In the genomic region with DNA sequence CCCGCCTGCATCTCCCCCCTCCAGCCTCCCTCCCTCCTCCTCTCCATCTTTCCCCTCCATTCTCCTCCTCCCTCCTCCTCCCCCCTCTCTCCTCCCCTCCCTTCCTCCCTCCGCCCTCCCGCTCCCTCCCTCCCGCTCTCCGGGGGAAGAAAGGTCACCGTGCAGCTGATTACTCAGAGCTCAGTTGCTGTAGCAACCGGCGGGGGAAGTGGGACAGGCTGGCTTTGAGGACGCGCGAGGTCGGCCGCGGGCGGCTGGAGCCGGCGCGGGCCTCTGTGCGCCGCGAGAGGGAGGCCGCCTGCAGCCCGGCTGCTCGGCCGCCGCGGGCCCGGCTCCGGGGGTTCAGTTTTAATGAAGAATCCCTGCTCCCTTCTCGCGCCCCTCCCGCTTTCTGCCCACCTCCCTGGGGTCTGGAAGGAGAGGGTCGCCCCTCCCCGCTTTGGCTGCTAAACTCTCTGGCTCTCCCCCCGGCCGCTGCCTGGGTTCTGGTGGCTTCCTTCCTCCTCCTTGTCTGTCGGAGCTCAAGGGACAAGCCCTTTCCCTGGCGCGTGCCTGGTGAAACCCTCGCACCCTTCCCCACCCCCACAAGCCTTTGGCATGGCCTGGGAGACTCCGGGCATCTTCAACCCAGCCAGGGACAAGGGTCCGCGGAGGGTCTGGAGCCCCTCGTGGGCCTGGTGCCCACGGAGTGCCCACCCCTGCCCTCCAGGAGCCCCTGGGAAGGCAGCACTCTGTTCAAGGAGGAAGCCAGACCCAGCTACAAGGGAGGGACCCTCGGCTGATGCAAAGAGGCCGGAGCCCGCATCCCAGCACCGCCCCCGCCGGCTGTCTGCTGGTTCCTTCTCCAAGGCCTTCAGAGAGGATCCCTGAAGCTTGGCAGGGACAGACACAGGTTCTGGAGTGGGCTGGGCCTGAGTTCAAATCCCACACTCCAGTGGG, we compare ENCODE assay signal across 8 cellular contexts.
DNase-seq lines count a peak whose midpoint lies in the region; ATAC-seq and TF ChIP-seq lines count a peak whose summit lies in the region.

No MANE protein-coding gene starts in this region.

- peak overlapping the region; percentile 95 to 96 for H3K27ac ChIP-seq in liver (ENCODE audit: low read depth in 1 of 2, low read length in 2 of 2)

- no peaks in the 10 kb centered on the region for H3K9me3 Mint-ChIP-seq in activated CD4-positive, alpha-beta memory T cell treated with anti-CD3 and anti-CD28 coated beads for 36 hours

- intact Hi-C loops in activated CD4-positive, alpha-beta memory T cell treated with anti-CD3 and anti-CD28 coated beads for 36 hours (cut with micrococcal nuclease): loop anchor here (2.0 kb wide), 1 partner anchor 48 kb away; no protein-coding TSS in a partner anchor

- H3K27me3 ChIP-seq in liver (ENCODE audit: control insufficient read depth in 4 of 4, insufficient read depth in 4 of 4, low read length in 3 of 4): no peaks in the 10 kb centered on the region

- peak; percentile 10 to 37 for TF ChIP-seq RAD21 in liver (IDR thresholded peaks at IDR 0.05)

- DNase-seq in 8988T (peak; percentile 94), NCI-H69 (lab: John Stamatoyannopoulos, UW) (peak; percentile 100), dermis microvascular lymphatic vessel endothelial cell (ENCODE audit: low read depth in 2 of 2) (peak; percentile 95 to 98)
- DNase-seq in activated CD4-positive, alpha-beta memory T cell treated with anti-CD3 and anti-CD28 coated beads for 36 hours: peak; percentile 95
- DNase-seq in stimulated activated CD4-positive, alpha-beta T cell treated with anti-CD3 and anti-CD28 coated beads, Interleukin-2, amount 100 ng/mL, for 4 hours (ENCODE audit: low read depth): peak; percentile 89

- WGBS in liver: 11% methylated on average over 51 of the region's 51 CpGs

- H3K4me3 ChIP-seq in liver (ENCODE audit: low read depth in 1 of 3, low read length in 3 of 3): peak overlapping the region; percentile 31 to 53 (median 41)

- POLR2A ChIA-PET in activated CD4-positive, alpha-beta memory T cell treated with anti-CD3 and anti-CD28 coated beads for 36 hours (lab: Charles Lee): interaction anchor here (0.8 to 3.8 kb wide), 8 partner anchors 11 to 77 kb away, joined by 3 to 22 read pairs (median 4); no protein-coding TSS in a partner anchor

- no peak for TF ChIP-seq CTCF in liver (IDR thresholded peaks at IDR 0.05; ENCODE audit: low read depth, low read length, missing input control)

- no peaks in the 10 kb centered on the region for H3K9me3 ChIP-seq in liver (ENCODE audit: control insufficient read depth in 4 of 4, low read length in 3 of 4)

- H3K36me3 ChIP-seq in liver (ENCODE audit: control insufficient read depth in 4 of 4, insufficient read depth in 3 of 4, low read depth in 1 of 4, low read length in 3 of 4): no peaks in the 10 kb centered on the region

- H3K27me3 Mint-ChIP-seq in activated CD4-positive, alpha-beta memory T cell treated with anti-CD3 and anti-CD28 coated beads for 36 hours: no peaks in the 10 kb centered on the region

- ATAC-seq in GM18873 (IDR thresholded peaks at IDR 0.05; ENCODE audit: low FRiP score, unreplicated experiment) (peak; percentile 45), HG03442 (IDR thresholded peaks at IDR 0.05; ENCODE audit: unreplicated experiment) (peak; percentile 72)

- no peaks in the 10 kb centered on the region for H3K36me3 Mint-ChIP-seq in activated CD4-positive, alpha-beta memory T cell treated with anti-CD3 and anti-CD28 coated beads for 36 hours

- H3K4me1 Mint-ChIP-seq in activated CD4-positive, alpha-beta memory T cell treated with anti-CD3 and anti-CD28 coated beads for 36 hours (ENCODE audit: low read depth): peaks cover 38% of the 10 kb centered on the region

- CTCF ChIA-PET in activated CD4-positive, alpha-beta memory T cell treated with anti-CD3 and anti-CD28 coated beads for 36 hours (lab: Charles Lee): interaction anchor here (1.0 to 1.7 kb wide), 5 partner anchors 23 to 329 kb away, joined by 3 to 7 read pairs (median 6); no protein-coding TSS in a partner anchor

- peaks cover 12 to 27% (median 21%) of the 10 kb centered on the region in 4 donors for H3K4me1 ChIP-seq in liver (ENCODE audit: control insufficient read depth in 4 of 4, insufficient read depth in 4 of 4, low read length in 3 of 4)

- H3K4me3 Mint-ChIP-seq in activated CD4-positive, alpha-beta memory T cell treated with anti-CD3 and anti-CD28 coated beads for 36 hours: peak overlapping the region; percentile 73

- peak overlapping the region; percentile 70 to 96 for H3K9ac ChIP-seq in liver (ENCODE audit: low read depth in 1 of 2, low read length in 2 of 2)

- H3K27ac Mint-ChIP-seq in activated CD4-positive, alpha-beta memory T cell treated with anti-CD3 and anti-CD28 coated beads for 36 hours: peak overlapping the region; percentile 86

TF ChIP-seq in liver, 16 proteins besides CTCF, POLR2A, EP300 and RAD21:
- no peak for TF ChIP-seq JUND (IDR thresholded peaks at IDR 0.05)
- peak; percentile 67 for TF ChIP-seq SP1 (IDR thresholded peaks at IDR 0.05)
- TF ChIP-seq, protein P1, sequence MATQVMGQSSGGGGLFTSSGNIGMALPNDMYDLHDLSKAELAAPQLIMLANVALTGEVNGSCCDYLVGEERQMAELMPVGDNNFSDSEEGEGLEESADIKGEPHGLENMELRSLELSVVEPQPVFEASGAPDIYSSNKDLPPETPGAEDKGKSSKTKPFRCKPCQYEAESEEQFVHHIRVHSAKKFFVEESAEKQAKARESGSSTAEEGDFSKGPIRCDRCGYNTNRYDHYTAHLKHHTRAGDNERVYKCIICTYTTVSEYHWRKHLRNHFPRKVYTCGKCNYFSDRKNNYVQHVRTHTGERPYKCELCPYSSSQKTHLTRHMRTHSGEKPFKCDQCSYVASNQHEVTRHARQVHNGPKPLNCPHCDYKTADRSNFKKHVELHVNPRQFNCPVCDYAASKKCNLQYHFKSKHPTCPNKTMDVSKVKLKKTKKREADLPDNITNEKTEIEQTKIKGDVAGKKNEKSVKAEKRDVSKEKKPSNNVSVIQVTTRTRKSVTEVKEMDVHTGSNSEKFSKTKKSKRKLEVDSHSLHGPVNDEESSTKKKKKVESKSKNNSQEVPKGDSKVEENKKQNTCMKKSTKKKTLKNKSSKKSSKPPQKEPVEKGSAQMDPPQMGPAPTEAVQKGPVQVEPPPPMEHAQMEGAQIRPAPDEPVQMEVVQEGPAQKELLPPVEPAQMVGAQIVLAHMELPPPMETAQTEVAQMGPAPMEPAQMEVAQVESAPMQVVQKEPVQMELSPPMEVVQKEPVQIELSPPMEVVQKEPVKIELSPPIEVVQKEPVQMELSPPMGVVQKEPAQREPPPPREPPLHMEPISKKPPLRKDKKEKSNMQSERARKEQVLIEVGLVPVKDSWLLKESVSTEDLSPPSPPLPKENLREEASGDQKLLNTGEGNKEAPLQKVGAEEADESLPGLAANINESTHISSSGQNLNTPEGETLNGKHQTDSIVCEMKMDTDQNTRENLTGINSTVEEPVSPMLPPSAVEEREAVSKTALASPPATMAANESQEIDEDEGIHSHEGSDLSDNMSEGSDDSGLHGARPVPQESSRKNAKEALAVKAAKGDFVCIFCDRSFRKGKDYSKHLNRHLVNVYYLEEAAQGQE (IDR thresholded peaks at IDR 0.05): peak; percentile 58
- no peak for TF ChIP-seq GABPA (IDR thresholded peaks at IDR 0.05 in 1 of 2, conservative IDR thresholded peaks at IDR 0.05 in 1 of 2)
- TF ChIP-seq NR2F2 (IDR thresholded peaks at IDR 0.05): peak; percentile 89
- peak; percentile 66 for TF ChIP-seq FOXA1 (IDR thresholded peaks at IDR 0.05)
- TF ChIP-seq, protein P2, sequence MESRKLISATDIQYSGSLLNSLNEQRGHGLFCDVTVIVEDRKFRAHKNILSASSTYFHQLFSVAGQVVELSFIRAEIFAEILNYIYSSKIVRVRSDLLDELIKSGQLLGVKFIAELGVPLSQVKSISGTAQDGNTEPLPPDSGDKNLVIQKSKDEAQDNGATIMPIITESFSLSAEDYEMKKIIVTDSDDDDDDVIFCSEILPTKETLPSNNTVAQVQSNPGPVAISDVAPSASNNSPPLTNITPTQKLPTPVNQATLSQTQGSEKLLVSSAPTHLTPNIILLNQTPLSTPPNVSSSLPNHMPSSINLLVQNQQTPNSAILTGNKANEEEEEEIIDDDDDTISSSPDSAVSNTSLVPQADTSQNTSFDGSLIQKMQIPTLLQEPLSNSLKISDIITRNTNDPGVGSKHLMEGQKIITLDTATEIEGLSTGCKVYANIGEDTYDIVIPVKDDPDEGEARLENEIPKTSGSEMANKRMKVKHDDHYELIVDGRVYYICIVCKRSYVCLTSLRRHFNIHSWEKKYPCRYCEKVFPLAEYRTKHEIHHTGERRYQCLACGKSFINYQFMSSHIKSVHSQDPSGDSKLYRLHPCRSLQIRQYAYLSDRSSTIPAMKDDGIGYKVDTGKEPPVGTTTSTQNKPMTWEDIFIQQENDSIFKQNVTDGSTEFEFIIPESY (IDR thresholded peaks at IDR 0.05): no peak
- peak; percentile 41 to 49 for TF ChIP-seq HNF4A (conservative IDR thresholded peaks at IDR 0.05)
- TF ChIP-seq HNF4G (IDR thresholded peaks at IDR 0.05): no peak
- no peak for TF ChIP-seq TAF1 (conservative IDR thresholded peaks at IDR 0.05)
- TF ChIP-seq YY1 (IDR thresholded peaks at IDR 0.05): peak; percentile 21
- TF ChIP-seq, protein P3, sequence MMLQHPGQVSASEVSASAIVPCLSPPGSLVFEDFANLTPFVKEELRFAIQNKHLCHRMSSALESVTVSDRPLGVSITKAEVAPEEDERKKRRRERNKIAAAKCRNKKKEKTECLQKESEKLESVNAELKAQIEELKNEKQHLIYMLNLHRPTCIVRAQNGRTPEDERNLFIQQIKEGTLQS (IDR thresholded peaks at IDR 0.05): no peak
- peak in 1 of 2 donors; percentile 31 for TF ChIP-seq EGR1 (IDR thresholded peaks at IDR 0.05; ENCODE audit: low read depth in 2 of 2)
- TF ChIP-seq FOXA2 (IDR thresholded peaks at IDR 0.05): peak; percentile 24
- peak; percentile 63 to 74 for TF ChIP-seq RXRA (IDR thresholded peaks at IDR 0.05)

Comparison
In these comparisons a context has a peak if more than half of its experiments do, and no peak if none do; other contexts are left out.
1. Peak in every context shown above with its lines: DNase-seq, ATAC-seq, H3K4me3 ChIP-seq and H3K27ac ChIP-seq.